In genomic region chr16:49602201-49603041, GRCh38 we compare ENCODE assay signal across 20 cellular contexts.
A peak's percentile ranks its signal among the peaks of the same experiment; 100 is the strongest.
DNase-seq lines count a peak whose midpoint lies in the region; ATAC-seq, FAIRE-seq and TF ChIP-seq lines count a peak whose summit lies in the region.
"Had no signal": no experiment of that assay in that cellular context is flagged by ENCODE, and none has a peak within 500 bp of the region (broad histone marks: within the 10 kb centered on the region; RNA-seq: fewer than 3 reads in every experiment).

No MANE protein-coding gene starts in this region.

- H3K27ac Mint-ChIP-seq in nephron: peak overlapping the region; percentile 78 to 85 (median 82)
- no peak overlapping the region for H3K27ac Mint-ChIP-seq in natural killer cell
- H3K27ac Mint-ChIP-seq: activated T-helper 1 cell treated with anti-CD3 and anti-CD28 coated beads, Interleukin-12 subunit alpha, Interleukin-12 subunit beta, Interleukin-2, Interleukin-4 antibody, amounts not matched to agents 30 ng/mL and 10 ng/mL and 1 ng/mL, durations not matched to agents 14 hours and 24 hours and 36 hours; CD14-positive monocyte had no signal

- H3K9me3 ChIP-seq in H1 (ENCODE audit: insufficient read depth in 2 of 2, low read depth in 1 of 2, low read length in 1 of 2): no peaks in the 10 kb centered on the region
- H3K9me3 ChIP-seq in thyroid gland: no peaks in the 10 kb centered on the region
- H3K9me3 ChIP-seq: prostate gland had no signal

- no peak overlapping the region for H2BK120ac ChIP-seq in H1 (replicated peaks; ENCODE audit: low read depth, low read length)

- H3K27me3 ChIP-seq in H1 (replicated peaks in 1 of 4; ENCODE audit: control insufficient read depth in 3 of 4, extremely low read depth in 1 of 4, insufficient read depth in 3 of 4, low read length in 3 of 4) (no peaks in the 10 kb centered on the region), thyroid gland (no peaks in the 10 kb centered on the region)

- no peak overlapping the region for H3K4ac ChIP-seq in H1 (replicated peaks; ENCODE audit: insufficient read length, low read depth, low read length)

- no peak for TF ChIP-seq POLR2A in H1 (IDR thresholded peaks at IDR 0.05; ENCODE audit: control extremely low read depth in 1 of 2, low read depth in 2 of 2, low read length in 2 of 2)
- TF ChIP-seq POLR2A in thyroid gland (IDR thresholded peaks at IDR 0.05): no peak

- H3K4me3 ChIP-seq in H1 (ENCODE audit: extremely low read depth in 1 of 4, insufficient read depth in 2 of 4, low read depth in 3 of 4, low read length in 4 of 4) (no peak overlapping the region), thyroid gland (replicated peaks in 1 of 3) (no peak overlapping the region)
- H3K4me3 ChIP-seq: prostate gland, SK-N-MC had no signal

- no peaks in the 10 kb centered on the region; the same call in 1 of the 2 replicates for H3K23me2 ChIP-seq in H1 (ENCODE audit: low read depth, low read length)

- H3K9ac ChIP-seq in H1 (replicated peaks in 1 of 4; ENCODE audit: extremely low read depth in 1 of 4, low read depth in 3 of 4, low read length in 3 of 4): no peak overlapping the region; a peak in 1 of 7 replicates

- no peak overlapping the region for H3K18ac ChIP-seq in H1 (ENCODE audit: extremely low read depth, low read length)

- H3K4me1 ChIP-seq in H1 (replicated peaks in 1 of 4; ENCODE audit: control insufficient read depth in 3 of 4, insufficient read depth in 4 of 4, low read length in 3 of 4): peaks cover 0 to 12% (median 3%) of the 10 kb centered on the region in 4 experiments; a peak in 5 of 7 replicates
- peaks cover 7 to 9% of the 10 kb centered on the region in 2 donors for H3K4me1 ChIP-seq in thyroid gland
- H3K4me1 ChIP-seq: prostate gland had no signal

- peak; percentile 11 for DNase-seq in activated CD4-positive, CD25-positive, alpha-beta regulatory T cell treated with anti-CD3 and anti-CD28 coated beads, Interleukin-2, amount 50 U/mL, for 72 hours
- DNase-seq in H1 (ENCODE audit: low read depth in 1 of 2, low spot score in 2 of 2) (peak in 1 of 2 experiments; percentile 51), thyroid gland (peak; percentile 86 to 87), KG1 (lab: John Stamatoyannopoulos, UW) (no peak), natural killer cell (no peak)
- DNase-seq: activated CD4-positive, alpha-beta T cell treated with anti-CD3 and anti-CD28 coated beads, Interleukin-2, amount 50 U/mL, for 1 hour; DMS79; NCI-H2029 treated with DMSO at 0.1 percent for 48 hours; NCI-H69; PC-3 had no signal

- H2BK20ac ChIP-seq in H1 (ENCODE audit: low read length): no peak overlapping the region

- H4K8ac ChIP-seq in H1 (ENCODE audit: extremely low read depth, insufficient read depth, low read length): no peak overlapping the region

- no peak overlapping the region for H2AFZ ChIP-seq in H1 (ENCODE audit: low read length)

- no peaks in the 10 kb centered on the region for H3K36me3 ChIP-seq in H1 (ENCODE audit: control insufficient read depth in 2 of 4, insufficient read depth in 4 of 4, low read length in 3 of 4)
- no peaks in the 10 kb centered on the region for H3K36me3 ChIP-seq in thyroid gland
- H3K36me3 ChIP-seq: prostate gland had no signal

- no peak overlapping the region for H2BK15ac ChIP-seq in H1 (ENCODE audit: low read length)

- H4K5ac ChIP-seq in H1 (ENCODE audit: insufficient read length, low read depth, low read length): no peak overlapping the region

- no peak overlapping the region for H3K14ac ChIP-seq in H1 (ENCODE audit: insufficient read length)

- H3K4me1 Mint-ChIP-seq in nephron (peaks cover 62% of the 10 kb centered on the region), natural killer cell (no peaks in the 10 kb centered on the region)
- H3K4me1 Mint-ChIP-seq: CD14-positive monocyte; central memory CD8-positive, alpha-beta T cell had no signal

- no peak for TF ChIP-seq EP300 in H1 (IDR thresholded peaks at IDR 0.05; ENCODE audit: borderline replicate concordance in 1 of 2, low read depth in 2 of 2, low read length in 2 of 2)

- H2BK12ac ChIP-seq in H1 (ENCODE audit: low read depth, low read length): no peak overlapping the region

- no peak overlapping the region for H2AK5ac ChIP-seq in H1 (ENCODE audit: low read depth, low read length)

- H3K23ac ChIP-seq in H1 (ENCODE audit: insufficient read length): no peak overlapping the region

- intact Hi-C loops in thyroid gland (cut with DNase I): no loop called here
- intact Hi-C loops in natural killer cell (cut with micrococcal nuclease): no loop called here

- peaks cover 0 to 8% of the 10 kb centered on the region in 2 experiments; a peak in 1 of 4 replicates for H3K79me2 ChIP-seq in H1 (ENCODE audit: control insufficient read depth in 1 of 2, insufficient read depth in 2 of 2, low read length in 2 of 2)

- CTCF ChIA-PET in H1 (lab: Charles Lee; ENCODE audit: partially characterized antibody): interaction anchor here (1.1 to 4.0 kb wide), 4 partner anchors 9 to 53 kb away, joined by 3 to 16 read pairs (median 7); no protein-coding TSS in a partner anchor

- H3K36me3 Mint-ChIP-seq in nephron (ENCODE audit: low read depth): no peaks in the 10 kb centered on the region
- H3K36me3 Mint-ChIP-seq in natural killer cell: no peaks in the 10 kb centered on the region
- H3K36me3 Mint-ChIP-seq: CD14-positive monocyte had no signal

- H3K27ac ChIP-seq in H1 (ENCODE audit: low read depth, low read length): no peak overlapping the region; the same call in 1 of the 2 replicates
- H3K27ac ChIP-seq in thyroid gland: peak overlapping the region in 1 of 3 donors; percentile 41
- H3K27ac ChIP-seq: 22Rv1, prostate gland, SK-N-MC had no signal

- no peak overlapping the region for H3K56ac ChIP-seq in H1 (replicated peaks; ENCODE audit: insufficient read length, low read depth, low read length)

- H3K4me2 ChIP-seq in H1 (ENCODE audit: insufficient read depth in 1 of 2, low read depth in 2 of 2, low read length in 2 of 2): no peak overlapping the region

- H3K79me1 ChIP-seq in H1 (ENCODE audit: low read depth, low read length): peaks cover 3% of the 10 kb centered on the region; the same call in 1 of the 2 replicates

- no peak for ATAC-seq in activated CD4-positive, CD25-positive, alpha-beta regulatory T cell treated with anti-CD3 and anti-CD28 coated beads, Interleukin-2, amount 50 U/mL, for 24 hours
- no peak for ATAC-seq in natural killer cell
- ATAC-seq in HG03159 (IDR thresholded peaks at IDR 0.05; ENCODE audit: unreplicated experiment): no peak
- ATAC-seq: PC-3 had no signal

- H3K27me3 Mint-ChIP-seq in nephron (ENCODE audit: low read depth) (peaks cover 4% of the 10 kb centered on the region), natural killer cell (ENCODE audit: low read depth in 2 of 2) (peaks cover 6 to 8% of the 10 kb centered on the region in 2 donors)

- H4K91ac ChIP-seq in H1 (replicated peaks; ENCODE audit: insufficient read length, low read length): no peak overlapping the region

- no peak for TF ChIP-seq CTCF in H1 (IDR thresholded peaks at IDR 0.05; ENCODE audit: control extremely low read depth in 1 of 3, insufficient read depth in 1 of 3, low read depth in 1 of 3, low read length in 3 of 3)
- TF ChIP-seq CTCF in nephron (IDR thresholded peaks at IDR 0.05; ENCODE audit: unreplicated experiment in 3 of 3): no peak
- no peak for TF ChIP-seq CTCF in thyroid gland (IDR thresholded peaks at IDR 0.05)
- no peak for TF ChIP-seq CTCF in natural killer cell (IDR thresholded peaks at IDR 0.05)

- H4K20me1 ChIP-seq in H1 (replicated peaks in 1 of 2; ENCODE audit: control insufficient read depth in 1 of 2, insufficient read depth in 2 of 2, low read length in 2 of 2): no peaks in the 10 kb centered on the region

- 82% methylated on average over 28 of the region's 28 CpGs; no CpG with 5 or more reads in 1 of the 2 experiments for WGBS in H1 (ENCODE audit: extremely low coverage in 1 of 2, insufficient coverage in 1 of 2, insufficient read length in 1 of 2, insufficient replicate concordance in 2 of 2, low coverage in 1 of 2, low lambda C conversion rate in 2 of 2, missing lambda C conversion rate in 1 of 2), 2 experiments
- 44 to 46% methylated on average over 25 to 28 of the region's 28 CpGs for WGBS in thyroid gland, 2 donors

- H3K9me3 Mint-ChIP-seq in nephron (no peaks in the 10 kb centered on the region), natural killer cell (no peaks in the 10 kb centered on the region)
- H3K9me3 Mint-ChIP-seq: activated T-helper 1 cell treated with anti-CD3 and anti-CD28 coated beads, Interleukin-12 subunit alpha, Interleukin-12 subunit beta, Interleukin-2, Interleukin-4 antibody, amounts not matched to agents 30 ng/mL and 10 ng/mL and 1 ng/mL, durations not matched to agents 14 hours and 24 hours and 36 hours; CD14-positive monocyte; central memory CD8-positive, alpha-beta T cell had no signal

- no peak overlapping the region for H3K4me3 Mint-ChIP-seq in nephron
- H3K4me3 Mint-ChIP-seq in natural killer cell: no peak overlapping the region
- H3K4me3 Mint-ChIP-seq: activated T-helper 1 cell treated with anti-CD3 and anti-CD28 coated beads, Interleukin-12 subunit alpha, Interleukin-12 subunit beta, Interleukin-2, Interleukin-4 antibody, amounts not matched to agents 30 ng/mL and 10 ng/mL and 1 ng/mL, durations not matched to agents 14 hours and 24 hours and 36 hours; CD14-positive monocyte; central memory CD8-positive, alpha-beta T cell had no signal

- POLR2A ChIA-PET in H1 (lab: Charles Lee; ENCODE audit: partially characterized antibody): no interaction called here

- no peak for FAIRE-seq in H1 (lab: Jason Lieb, UNC)
- FAIRE-seq: islet of Langerhans had no signal

- peak overlapping the region; percentile 41; the same call in 1 of the 2 replicates for H2BK5ac ChIP-seq in H1 (ENCODE audit: low read depth, low read length)

- TF ChIP-seq RAD21 in H1 (IDR thresholded peaks at IDR 0.05 in 1 of 2, conservative IDR thresholded peaks at IDR 0.05 in 1 of 2; ENCODE audit: low read depth in 2 of 2, low read length in 2 of 2): no peak

TF ChIP-seq in H1, 55 proteins besides CTCF, POLR2A, EP300 and RAD21:
- TF ChIP-seq NRF1 (IDR thresholded peaks at IDR 0.05; ENCODE audit: low read depth, low read length): no peak
- TF ChIP-seq, protein P1, sequence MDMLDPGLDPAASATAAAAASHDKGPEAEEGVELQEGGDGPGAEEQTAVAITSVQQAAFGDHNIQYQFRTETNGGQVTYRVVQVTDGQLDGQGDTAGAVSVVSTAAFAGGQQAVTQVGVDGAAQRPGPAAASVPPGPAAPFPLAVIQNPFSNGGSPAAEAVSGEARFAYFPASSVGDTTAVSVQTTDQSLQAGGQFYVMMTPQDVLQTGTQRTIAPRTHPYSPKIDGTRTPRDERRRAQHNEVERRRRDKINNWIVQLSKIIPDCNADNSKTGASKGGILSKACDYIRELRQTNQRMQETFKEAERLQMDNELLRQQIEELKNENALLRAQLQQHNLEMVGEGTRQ (IDR thresholded peaks at IDR 0.05; ENCODE audit: low read length): no peak
TF ChIP-seq in H1: peak in this region for 0.

Comparison
In these comparisons a context has a peak if more than half of its experiments do, and no peak if none do; other contexts are left out.
1. DNase-seq: peak in activated CD4-positive, CD25-positive, alpha-beta regulatory T cell treated with anti-CD3 and anti-CD28 coated beads, Interleukin-2, amount 50 U/mL, for 72 hours (single experiment) and thyroid gland (2 of 2); none in KG1 (single experiment) and natural killer cell (single experiment).
2. H3K27ac Mint-ChIP-seq: peak in nephron (3 of 3); none in natural killer cell (0 of 2).